ENCODE assay signal across 29 cellular contexts in the genomic region with DNA sequence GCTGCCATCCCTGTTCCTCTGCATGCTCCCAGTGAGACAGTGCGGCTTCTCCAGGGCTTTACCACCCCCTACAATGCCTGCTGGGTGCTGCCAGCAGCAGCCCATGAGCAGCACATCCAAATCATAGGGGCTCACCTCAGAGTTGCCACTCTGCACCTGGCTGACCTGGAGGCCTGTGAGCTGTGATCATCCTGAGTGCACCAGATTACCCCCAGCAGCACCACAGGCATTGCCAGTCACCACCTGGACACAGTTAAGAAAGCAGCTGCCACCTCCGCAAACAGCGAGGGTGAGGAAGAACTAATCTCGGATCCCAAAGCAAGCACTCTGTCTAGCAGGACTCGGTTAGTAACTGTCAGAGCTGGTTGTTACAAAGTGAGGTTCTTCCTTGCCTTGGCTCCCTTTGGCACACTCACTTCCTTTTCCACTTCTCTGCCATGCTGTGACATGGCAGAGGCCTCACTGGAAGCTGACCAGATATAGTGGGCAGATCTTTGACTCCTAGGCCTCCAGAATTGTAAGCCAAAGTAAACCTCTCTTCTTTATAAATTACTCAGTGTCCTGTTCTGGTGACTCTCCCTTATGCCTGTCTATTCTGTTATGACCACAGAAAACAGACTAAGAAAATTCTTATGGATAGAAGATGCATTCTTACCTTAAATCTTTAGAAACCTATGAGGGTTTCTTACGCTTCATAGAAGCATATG. TPM values are rescaled to one million over a fixed set of nuclear protein-coding genes. Genes with fewer than 3 reads are reported as not detected.
"Had no signal": no experiment of that assay in that cellular context is flagged by ENCODE, and none has a peak within 500 bp of the region (broad histone marks: within the 10 kb centered on the region; RNA-seq: fewer than 3 reads in every experiment).

No MANE protein-coding gene starts in this region.

- H3K36me3 Mint-ChIP-seq: activated naive CD8-positive, alpha-beta T cell treated with anti-CD3 and anti-CD28 coated beads, Interleukin-2, amount 10 ng/mL, durations not matched to agents 7 days and 5 days had no signal

- H3K36me3 ChIP-seq: adrenal gland, breast epithelium, SJSA1 had no signal

- H3K4me1 Mint-ChIP-seq: activated CD4-positive, alpha-beta memory T cell treated with anti-CD3 and anti-CD28 coated beads, Interleukin-2, amount 10 ng/mL, durations not matched to agents 7 days and 5 days; activated naive CD8-positive, alpha-beta T cell treated with anti-CD3 and anti-CD28 coated beads, Interleukin-2, amount 10 ng/mL, durations not matched to agents 7 days and 5 days; activated T-helper 17 cell treated with anti-CD3 and anti-CD28 coated beads, Interleukin-2, amount 50 U/mL, for 72 hours had no signal

- H3K27me3 Mint-ChIP-seq: activated naive CD8-positive, alpha-beta T cell treated with anti-CD3 and anti-CD28 coated beads, Interleukin-2, amount 10 ng/mL, durations not matched to agents 7 days and 5 days had no signal

- H3K9me3 Mint-ChIP-seq: activated CD4-positive, alpha-beta memory T cell treated with anti-CD3 and anti-CD28 coated beads, Interleukin-2, amount 10 ng/mL, durations not matched to agents 7 days and 5 days; activated naive CD4-positive, alpha-beta T cell treated with anti-CD3 and anti-CD28 coated beads for 36 hours; activated naive CD8-positive, alpha-beta T cell treated with anti-CD3 and anti-CD28 coated beads, Interleukin-2, amount 10 ng/mL, durations not matched to agents 7 days and 5 days; activated T-helper 17 cell treated with anti-CD3 and anti-CD28 coated beads, Interleukin-2, amount 50 U/mL, for 72 hours; T-helper 1 cell treated with Interleukin-12 subunit alpha and Interleukin-12 subunit beta and Interleukin-4 antibody, amounts not matched to agents 30 μg/mL and 1 μg/mL, for 36 hours had no signal

- H3K27ac Mint-ChIP-seq: activated CD4-positive, alpha-beta memory T cell treated with anti-CD3 and anti-CD28 coated beads, Interleukin-2, amount 10 ng/mL, durations not matched to agents 7 days and 5 days; activated naive CD4-positive, alpha-beta T cell treated with anti-CD3 and anti-CD28 coated beads for 36 hours; activated naive CD8-positive, alpha-beta T cell treated with anti-CD3 and anti-CD28 coated beads, Interleukin-2, amount 10 ng/mL, durations not matched to agents 7 days and 5 days; activated T-helper 17 cell treated with anti-CD3 and anti-CD28 coated beads, Interleukin-2, amount 50 U/mL, for 72 hours; T-helper 1 cell treated with Interleukin-12 subunit alpha and Interleukin-12 subunit beta and Interleukin-4 antibody, amounts not matched to agents 30 μg/mL and 1 μg/mL, for 36 hours had no signal

- H3K4me3 ChIP-seq: adrenal gland, breast epithelium, SJSA1 had no signal

- DNase-seq: activated CD4-positive, alpha-beta memory T cell treated with anti-CD3 and anti-CD28 coated beads, Interleukin-2, amount 10 ng/mL, durations not matched to agents 7 days and 5 days; activated CD4-positive, alpha-beta T cell treated with anti-CD3 and anti-CD28 coated beads, Interleukin-2, amount 50 U/mL, for 1 hour; activated CD4-positive, CD25-positive, alpha-beta regulatory T cell; activated gamma-delta T cell; activated naive CD4-positive, alpha-beta T cell treated with anti-CD3 and anti-CD28 coated beads for 36 hours; activated naive CD8-positive, alpha-beta T cell treated with anti-CD3 and anti-CD28 coated beads, Interleukin-2, amount 10 ng/mL, durations not matched to agents 7 days and 5 days; activated T-cell treated with anti-CD3 and anti-CD28 coated beads for 4 hours; activated T-cell treated with anti-CD3 and anti-CD28 coated beads, Interleukin-2, amount 50 U/mL, for 48 hours; adrenal gland; anterior cingulate cortex; caudate nucleus; Karpas-422; NCI-H1048; NCI-H146; NCI-H187 treated with DMSO at 0.1 percent for 48 hours; NCI-H2081 treated with DMSO at 0.1 percent for 48 hours; NCI-H2171; NCI-H2227 treated with DMSO at 0.1 percent for 48 hours; NCI-H446 treated with DMSO at 0.1 percent for 48 hours; NCI-H524 treated with DMSO at 0.1 percent for 48 hours; NCI-H748 treated with DMSO at 0.1 percent for 48 hours; RPMI8226; SHP77 had no signal

- H3K9me3 ChIP-seq: adrenal gland, breast epithelium, SJSA1 had no signal

- H3K4me3 Mint-ChIP-seq: activated CD4-positive, alpha-beta memory T cell treated with anti-CD3 and anti-CD28 coated beads, Interleukin-2, amount 10 ng/mL, durations not matched to agents 7 days and 5 days; activated naive CD4-positive, alpha-beta T cell treated with anti-CD3 and anti-CD28 coated beads for 36 hours; activated naive CD8-positive, alpha-beta T cell treated with anti-CD3 and anti-CD28 coated beads, Interleukin-2, amount 10 ng/mL, durations not matched to agents 7 days and 5 days; activated T-helper 17 cell treated with anti-CD3 and anti-CD28 coated beads, Interleukin-2, amount 50 U/mL, for 72 hours; T-helper 1 cell treated with Interleukin-12 subunit alpha and Interleukin-12 subunit beta and Interleukin-4 antibody, amounts not matched to agents 30 μg/mL and 1 μg/mL, for 36 hours had no signal

- H3K27ac ChIP-seq: adrenal gland, SJSA1 had no signal

- H3K4me1 ChIP-seq: adrenal gland, breast epithelium, SJSA1 had no signal

- H3K27me3 ChIP-seq: adrenal gland, breast epithelium, SJSA1 had no signal

RNA-seq across cellular contexts. Expression of gene LRIT3, which starts 25.2 kb away (rescaled TPM):
- total RNA-seq: SJSA1 had no signal

RNA-seq across cellular contexts. Expression of gene EGF, which starts 39.6 kb away (rescaled TPM):
- total RNA-seq: activated CD4-positive, alpha-beta memory T cell treated with anti-CD3 and anti-CD28 coated beads, Interleukin-2, amount 10 ng/mL, durations not matched to agents 7 days and 5 days; activated CD8-positive, alpha-beta memory T cell treated with anti-CD3 and anti-CD28 coated beads for 36 hours; activated naive CD4-positive, alpha-beta T cell treated with anti-CD3 and anti-CD28 coated beads for 36 hours; activated naive CD8-positive, alpha-beta T cell treated with anti-CD3 and anti-CD28 coated beads, Interleukin-2, amount 10 ng/mL, durations not matched to agents 7 days and 5 days; activated T-helper 17 cell treated with anti-CD3 and anti-CD28 coated beads, Interleukin-2, amount 50 U/mL, for 72 hours; OCI-LY7 had no signal

RNA-seq across cellular contexts. Expression of gene RRH, which starts 45.3 kb away (rescaled TPM):
- total RNA-seq: activated naive CD4-positive, alpha-beta T cell treated with anti-CD3 and anti-CD28 coated beads for 36 hours; activated naive CD8-positive, alpha-beta T cell treated with anti-CD3 and anti-CD28 coated beads, Interleukin-2, amount 10 ng/mL, durations not matched to agents 7 days and 5 days; SJSA1 had no signal
